30 cellular contexts compared by ENCODE assay signal in genomic region chr1:16020325-16020724, GRCh38. TPM values are rescaled to one million over a fixed set of nuclear protein-coding genes. Genes with fewer than 3 reads are reported as not detected.
DNase-seq lines count a peak whose midpoint lies in the region; ATAC-seq, FAIRE-seq and TF ChIP-seq lines count a peak whose summit lies in the region.
"Had no signal": no experiment of that assay in that cellular context is flagged by ENCODE, and none has a peak within 500 bp of the region (broad histone marks: within the 10 kb centered on the region; RNA-seq: fewer than 3 reads in every experiment).

No MANE protein-coding gene starts in this region.

- intact Hi-C loops in kidney (cut with DNase I) (no loop called here), sigmoid colon (cut with DNase I) (no loop called here), HepG2 (cut with micrococcal nuclease; ENCODE audit: unreplicated experiment) (no loop called here)

- H3K27ac ChIP-seq in BLaER1 (no peak overlapping the region), astrocyte (ENCODE audit: low read depth, low read length) (no peak overlapping the region), kidney (ENCODE audit: low read depth in 2 of 2, low read length in 2 of 2) (peak overlapping the region; percentile 59 to 74), sigmoid colon (peak overlapping the region; percentile 92 to 94 (median 94)), HepG2 (ENCODE audit: extremely low read length, insufficient read depth, low read length) (no peak overlapping the region)
- H3K27ac ChIP-seq: body of pancreas, HL-60 had no signal

- in situ Hi-C loops in HepG2 (cut with HindIII; ENCODE audit: extremely low pct_ligation_motif_present, low pct_unique_long_range_greater_than_20kb), result no loop called here

- no peak overlapping the region for H2AFZ ChIP-seq in astrocyte (ENCODE audit: low read depth, low read length)
- no peak overlapping the region for H2AFZ ChIP-seq in HepG2 (ENCODE audit: low read length)

- H4K20me1 ChIP-seq in BLaER1 (no peaks in the 10 kb centered on the region), astrocyte (ENCODE audit: insufficient read depth, low read length) (no peaks in the 10 kb centered on the region), HepG2 (ENCODE audit: insufficient read depth, low read length) (no peaks in the 10 kb centered on the region)

- CTCF ChIA-PET in HepG2 (lab: Yijun Ruan, JAX; ENCODE audit: low intra/inter-chr PET ratio, low total read pairs), result no interaction called here

- H3K4me2 ChIP-seq in BLaER1 (peak overlapping the region; percentile 92; the same call in 1 of the 2 replicates), astrocyte (ENCODE audit: low read length) (no peak overlapping the region), HepG2 (ENCODE audit: low read depth, low read length) (no peak overlapping the region)

- H3K79me2 ChIP-seq in astrocyte (ENCODE audit: insufficient read depth, low read length) (no peaks in the 10 kb centered on the region), HepG2 (ENCODE audit: insufficient read depth, low read length) (no peaks in the 10 kb centered on the region)

- TF ChIP-seq POLR2A in sigmoid colon (IDR thresholded peaks at IDR 0.05), result no peak
- TF ChIP-seq POLR2A in HepG2 (IDR thresholded peaks at IDR 0.05; ENCODE audit: insufficient read depth in 1 of 2, low read depth in 2 of 2, low read length in 2 of 2), result no peak

- peak overlapping the region; percentile 77 for H3K27ac Mint-ChIP-seq in astrocyte (ENCODE audit: unreplicated experiment)
- H3K27ac Mint-ChIP-seq: activated B cell treated with CpG ODN at 0.5 μM for 24 hours; activated CD8-positive, alpha-beta T cell treated with anti-CD3 and anti-CD28 coated beads for 36 hours; activated naive CD4-positive, alpha-beta T cell treated with anti-CD3 and anti-CD28 coated beads, Interleukin-2, amount 50 U/mL, for 24 hours; IgD-negative memory B cell; nephron progenitor cell had no signal

- TF ChIP-seq CTCF in astrocyte (IDR thresholded peaks at IDR 0.05; ENCODE audit: insufficient read depth, low read depth, low read length) (no peak), kidney (IDR thresholded peaks at IDR 0.05; ENCODE audit: borderline replicate concordance, extremely low read depth, insufficient read depth) (no peak), sigmoid colon (IDR thresholded peaks at IDR 0.05) (no peak), HepG2 (CRISPR knock-in tag; IDR thresholded peaks at IDR 0.05) (no peak)

- TF ChIP-seq EP300 in sigmoid colon (IDR thresholded peaks at IDR 0.05) (no peak), HepG2 (IDR thresholded peaks at IDR 0.05; ENCODE audit: low read depth in 2 of 2, low read length in 2 of 2) (no peak), HepG2 (CRISPR knock-in tag; IDR thresholded peaks at IDR 0.05; ENCODE audit: borderline replicate concordance) (no peak)

- no peaks in the 10 kb centered on the region for H3K9me3 ChIP-seq in BLaER1
- no peaks in the 10 kb centered on the region for H3K9me3 ChIP-seq in astrocyte (ENCODE audit: insufficient read depth, low read depth, low read length)
- no peaks in the 10 kb centered on the region for H3K9me3 ChIP-seq in kidney (ENCODE audit: control insufficient read depth in 1 of 2, low read length in 2 of 2)
- no peaks in the 10 kb centered on the region for H3K9me3 ChIP-seq in sigmoid colon
- no peaks in the 10 kb centered on the region for H3K9me3 ChIP-seq in HepG2 (ENCODE audit: low read length)
- H3K9me3 ChIP-seq: body of pancreas, upper lobe of left lung had no signal

- H3K36me3 ChIP-seq in BLaER1 (no peaks in the 10 kb centered on the region), astrocyte (ENCODE audit: insufficient read depth, low read length) (no peaks in the 10 kb centered on the region), kidney (ENCODE audit: control insufficient read depth in 1 of 2, insufficient read depth in 2 of 2, low read length in 2 of 2) (no peaks in the 10 kb centered on the region), sigmoid colon (no peaks in the 10 kb centered on the region), HepG2 (replicated peaks in 1 of 2; ENCODE audit: control insufficient read depth in 1 of 2, insufficient read depth in 2 of 2, low read length in 2 of 2) (no peaks in the 10 kb centered on the region)
- H3K36me3 ChIP-seq: upper lobe of left lung had no signal

- POLR2A ChIA-PET in HepG2 (lab: Yijun Ruan, JAX), result no interaction called here

- DNase-seq in astrocyte (ENCODE audit: low read depth) (no peak), kidney (no peak), sigmoid colon (no peak), HepG2 (ENCODE audit: low spot score) (no peak), NCI-H146 (lab: John Stamatoyannopoulos, UW) (no peak), kidney tubule cell (ENCODE audit: low spot score) (no peak)
- DNase-seq: activated B cell treated with CpG ODN at 0.5 μM for 24 hours; activated CD8-positive, alpha-beta T cell treated with anti-CD3 and anti-CD28 coated beads for 36 hours; activated T-cell treated with anti-CD3 and anti-CD28 coated beads, Interleukin-2, amount 50 U/mL, for 1 hour; body of pancreas; Calu3; cortex of kidney; MM.1S; NCI-H1694; nephron progenitor cell; retina; stimulated activated naive CD4-positive, alpha-beta T cell; upper lobe of left lung had no signal

- H3K27me3 ChIP-seq in BLaER1 (no peaks in the 10 kb centered on the region), astrocyte (ENCODE audit: insufficient read depth, low read length) (no peaks in the 10 kb centered on the region), sigmoid colon (no peaks in the 10 kb centered on the region), HepG2 (ENCODE audit: control insufficient read depth in 1 of 2, insufficient read depth in 2 of 2, low read length in 2 of 2) (peaks cover 12 to 85% of the 10 kb centered on the region in 2 experiments; a peak in 4 of 5 replicates)
- H3K27me3 ChIP-seq: body of pancreas, upper lobe of left lung had no signal

- ATAC-seq in HepG2, result no peak
- no peak for ATAC-seq in HG02678 (IDR thresholded peaks at IDR 0.05; ENCODE audit: unreplicated experiment)
- ATAC-seq: activated CD8-positive, alpha-beta T cell treated with anti-CD3 and anti-CD28 coated beads for 36 hours; body of pancreas had no signal

- WGBS in sigmoid colon, 2 donors, result 75 to 83% methylated on average over 6 of the region's 6 CpGs
- WGBS in HepG2 (ENCODE audit: low lambda C conversion rate), result 32% methylated on average over 6 of the region's 6 CpGs

- H3K4me3 ChIP-seq in BLaER1 (no peak overlapping the region), astrocyte (ENCODE audit: insufficient read depth, low read depth, low read length) (no peak overlapping the region), kidney (ENCODE audit: low read length in 2 of 2) (no peak overlapping the region), sigmoid colon (no peak overlapping the region), HepG2 (replicated peaks in 1 of 3; ENCODE audit: insufficient read depth in 1 of 3, low read depth in 2 of 3, low read length in 3 of 3) (no peak overlapping the region)
- H3K4me3 ChIP-seq: body of pancreas, upper lobe of left lung had no signal

- peaks cover 2% of the 10 kb centered on the region for H3K9me3 Mint-ChIP-seq in astrocyte (ENCODE audit: unreplicated experiment)
- H3K9me3 Mint-ChIP-seq: activated B cell treated with CpG ODN at 0.5 μM for 24 hours; activated CD8-positive, alpha-beta T cell treated with anti-CD3 and anti-CD28 coated beads for 36 hours; activated naive CD4-positive, alpha-beta T cell treated with anti-CD3 and anti-CD28 coated beads, Interleukin-2, amount 50 U/mL, for 24 hours; IgD-negative memory B cell; nephron progenitor cell had no signal

- H3K36me3 Mint-ChIP-seq in astrocyte (ENCODE audit: low read depth, unreplicated experiment), result no peaks in the 10 kb centered on the region
- H3K36me3 Mint-ChIP-seq: activated naive CD4-positive, alpha-beta T cell treated with anti-CD3 and anti-CD28 coated beads, Interleukin-2, amount 50 U/mL, for 24 hours; IgD-negative memory B cell had no signal

- TF ChIP-seq RAD21 in HepG2 (CRISPR knock-in tag; IDR thresholded peaks at IDR 0.05), result no peak

- FAIRE-seq in astrocyte (lab: Jason Lieb, UNC) (no peak), kidney (lab: Jason Lieb, UNC) (no peak), HepG2 (lab: Jason Lieb, UNC) (no peak)
- FAIRE-seq: endometrium, keratinocyte had no signal

- H3K4me1 ChIP-seq in BLaER1, result peaks cover 92% of the 10 kb centered on the region
- H3K4me1 ChIP-seq in astrocyte (ENCODE audit: insufficient read depth, low read length), result peaks cover 32% of the 10 kb centered on the region
- peaks cover 0 to 34% of the 10 kb centered on the region in 2 donors for H3K4me1 ChIP-seq in kidney (ENCODE audit: control insufficient read depth in 1 of 2, insufficient read depth in 1 of 2, low read depth in 1 of 2, low read length in 2 of 2)
- H3K4me1 ChIP-seq in sigmoid colon, result peaks cover 3 to 64% (median 49%) of the 10 kb centered on the region in 4 donors
- peaks cover 52% of the 10 kb centered on the region for H3K4me1 ChIP-seq in HepG2 (ENCODE audit: insufficient read depth, low read length)

- no peak overlapping the region for H3K9ac ChIP-seq in BLaER1
- H3K9ac ChIP-seq in astrocyte (ENCODE audit: low read length), result peak overlapping the region; percentile 44
- peak overlapping the region in 1 of 2 donors; percentile 13 for H3K9ac ChIP-seq in kidney (ENCODE audit: low read length in 2 of 2)
- H3K9ac ChIP-seq in HepG2 (ENCODE audit: insufficient read depth, low read depth, low read length), result no peak overlapping the region

- peaks cover 29% of the 10 kb centered on the region for H3K27me3 Mint-ChIP-seq in astrocyte (ENCODE audit: low read depth, unreplicated experiment)
- H3K27me3 Mint-ChIP-seq: activated CD8-positive, alpha-beta T cell treated with anti-CD3 and anti-CD28 coated beads for 36 hours; activated naive CD4-positive, alpha-beta T cell treated with anti-CD3 and anti-CD28 coated beads, Interleukin-2, amount 50 U/mL, for 24 hours had no signal

- BruUV-seq in HepG2 (replicated peaks; lab: Mats Ljungman, UMichigan), result no TSS peak

- H3K4me1 Mint-ChIP-seq in astrocyte (ENCODE audit: low read depth, unreplicated experiment), result peaks cover 21% of the 10 kb centered on the region
- H3K4me1 Mint-ChIP-seq: activated naive CD4-positive, alpha-beta T cell treated with anti-CD3 and anti-CD28 coated beads, Interleukin-2, amount 50 U/mL, for 24 hours had no signal

- no peak overlapping the region for H3K4me3 Mint-ChIP-seq in astrocyte (ENCODE audit: unreplicated experiment)
- H3K4me3 Mint-ChIP-seq: activated B cell treated with CpG ODN at 0.5 μM for 24 hours; activated CD8-positive, alpha-beta T cell treated with anti-CD3 and anti-CD28 coated beads for 36 hours; activated naive CD4-positive, alpha-beta T cell treated with anti-CD3 and anti-CD28 coated beads, Interleukin-2, amount 50 U/mL, for 24 hours; IgD-negative memory B cell; nephron progenitor cell had no signal

RNA-seq across cellular contexts. Expression of gene CLCNKA, which starts 1.5 kb away (rescaled TPM):
- total RNA-seq in astrocyte, result 0.16 TPM in 1 of 2 replicates, not detected in the other
- total RNA-seq in kidney, result 7.8 TPM
- polyA plus RNA-seq in kidney (ENCODE audit: insufficient read depth, low read depth, low replicate concordance), result 187 TPM
- total RNA-seq in sigmoid colon, result 1 to 10 TPM in 1 of 4 donors, not detected in 3; 1.1 TPM
- under 1 TPM in 1 of 3 donors, not detected in 2; 0.13 TPM for polyA plus RNA-seq in sigmoid colon
- not detected in 2 replicates for total RNA-seq in HepG2 (2016; rRNA removed; fragmentation: Illumina TruSeq; extraction: Trizol)
- total RNA-seq in HepG2 (2016; cell fraction: cytosol; rRNA removed; fragmentation: Illumina TruSeq; extraction: Trizol; ENCODE audit: low read depth), result not detected in 2 replicates
- not detected in 2 replicates for total RNA-seq in HepG2 (2016; cell fraction: insoluble cytoplasmic fraction; rRNA removed; fragmentation: Illumina TruSeq; extraction: Trizol)
- total RNA-seq in HepG2 (2016; cell fraction: membrane; rRNA removed; fragmentation: Illumina TruSeq; extraction: Trizol), result not detected in 2 replicates
- not detected in 2 replicates for total RNA-seq in HepG2 (2016; cell fraction: nucleus; rRNA removed; fragmentation: Illumina TruSeq; extraction: Trizol)
- 0.03 and 0.07 TPM in 2 replicates for polyA plus RNA-seq in HepG2 (2011; rRNA removed)
- polyA plus RNA-seq in HepG2 (2011; cell fraction: cytosol; rRNA removed), result not detected in 2 replicates
- polyA plus RNA-seq in HepG2 (2011; cell fraction: nucleus; rRNA removed), result 0.47 and 1.8 TPM in 2 replicates
- polyA plus RNA-seq in HepG2 (2012), result 0.25 TPM in 1 of 2 replicates, not detected in the other
- polyA plus RNA-seq in HepG2 (2016; cell fraction: cytosol; fragmentation: Illumina TruSeq; extraction: Trizol; ENCODE audit: low read depth), result not detected in 2 replicates
- not detected in 2 replicates for polyA plus RNA-seq in HepG2 (2016; cell fraction: insoluble cytoplasmic fraction; fragmentation: Illumina TruSeq; extraction: Trizol; ENCODE audit: low read depth)
- polyA plus RNA-seq in HepG2 (2016; cell fraction: membrane; fragmentation: Illumina TruSeq; extraction: Trizol; ENCODE audit: low read depth), result not detected in 2 replicates
- polyA plus RNA-seq in HepG2 (2016; cell fraction: nucleus; fragmentation: Illumina TruSeq; extraction: Trizol; ENCODE audit: insufficient read depth, low read depth), result not detected in 2 replicates
- polyA minus RNA-seq in HepG2 (2011; rRNA and poly(A)+ RNA removed; ENCODE audit: low replicate concordance), result 0.88 TPM in 1 of 2 replicates, not detected in the other
- polyA minus RNA-seq in HepG2 (2011; cell fraction: cytosol; rRNA and poly(A)+ RNA removed), result not detected in 2 replicates
- polyA minus RNA-seq in HepG2 (2011; cell fraction: nucleus; rRNA and poly(A)+ RNA removed), result 0.75 and 2.3 TPM in 2 replicates
- total RNA-seq: A172; activated CD8-positive, alpha-beta T cell treated with anti-CD3 and anti-CD28 coated beads for 36 hours; Calu3; SK-MEL-5 had no signal
- polyA plus RNA-seq: IgD-negative memory B cell, keratinocyte had no signal

RNA-seq across cellular contexts. Expression of gene HSPB7, which starts 2.5 kb away (rescaled TPM):
- total RNA-seq in astrocyte, result 0.45 and 0.55 TPM in 2 replicates
- total RNA-seq in kidney, result 29.1 TPM
- 17.0 TPM for polyA plus RNA-seq in kidney (ENCODE audit: insufficient read depth, low read depth, low replicate concordance)
- total RNA-seq in sigmoid colon, result 100 to 1,000 TPM in 2 of 4 donors, 10 to 100 TPM in 2; 44.4 to 224 (median 86.3) TPM
- polyA plus RNA-seq in sigmoid colon, result 10 to 100 TPM in 1 of 3 donors, 1 to 10 TPM in 2; 6.7 to 22.7 (median 7.2) TPM
- total RNA-seq in HepG2 (2016; rRNA removed; fragmentation: Illumina TruSeq; extraction: Trizol), result not detected in 2 replicates
- not detected in 2 replicates for total RNA-seq in HepG2 (2016; cell fraction: cytosol; rRNA removed; fragmentation: Illumina TruSeq; extraction: Trizol; ENCODE audit: low read depth)
- total RNA-seq in HepG2 (2016; cell fraction: insoluble cytoplasmic fraction; rRNA removed; fragmentation: Illumina TruSeq; extraction: Trizol), result not detected in 2 replicates
- not detected in 2 replicates for total RNA-seq in HepG2 (2016; cell fraction: membrane; rRNA removed; fragmentation: Illumina TruSeq; extraction: Trizol)
- total RNA-seq in HepG2 (2016; cell fraction: nucleus; rRNA removed; fragmentation: Illumina TruSeq; extraction: Trizol), result not detected in 2 replicates
- 0.10 and 0.20 TPM in 2 replicates for polyA plus RNA-seq in HepG2 (2011; rRNA removed)
- polyA plus RNA-seq in HepG2 (2011; cell fraction: cytosol; rRNA removed), result 0.05 and 0.16 TPM in 2 replicates
- polyA plus RNA-seq in HepG2 (2011; cell fraction: nucleus; rRNA removed), result 0.31 and 0.32 TPM in 2 replicates
- polyA plus RNA-seq in HepG2 (2012), result 0.20 TPM in 2 replicates
- not detected in 2 replicates for polyA plus RNA-seq in HepG2 (2016; cell fraction: cytosol; fragmentation: Illumina TruSeq; extraction: Trizol; ENCODE audit: low read depth)
- polyA plus RNA-seq in HepG2 (2016; cell fraction: insoluble cytoplasmic fraction; fragmentation: Illumina TruSeq; extraction: Trizol; ENCODE audit: low read depth), result not detected in 2 replicates
- not detected in 2 replicates for polyA plus RNA-seq in HepG2 (2016; cell fraction: membrane; fragmentation: Illumina TruSeq; extraction: Trizol; ENCODE audit: low read depth)
- polyA plus RNA-seq in HepG2 (2016; cell fraction: nucleus; fragmentation: Illumina TruSeq; extraction: Trizol; ENCODE audit: insufficient read depth, low read depth), result not detected in 2 replicates
- 0.47 TPM in 1 of 2 replicates, not detected in the other for polyA minus RNA-seq in HepG2 (2011; rRNA and poly(A)+ RNA removed; ENCODE audit: low replicate concordance)
- not detected in 2 replicates for polyA minus RNA-seq in HepG2 (2011; cell fraction: cytosol; rRNA and poly(A)+ RNA removed)
- polyA minus RNA-seq in HepG2 (2011; cell fraction: nucleus; rRNA and poly(A)+ RNA removed), result 0.50 TPM in 1 of 2 replicates, not detected in the other
- total RNA-seq: A172; activated B cell treated with CpG ODN at 0.5 μM for 24 hours; activated CD8-positive, alpha-beta T cell treated with anti-CD3 and anti-CD28 coated beads for 36 hours; Calu3; H1 had no signal
- polyA plus RNA-seq: H1, IgD-negative memory B cell had no signal

RNA-seq across cellular contexts. Expression of gene SRARP, which starts 16.3 kb away (rescaled TPM):
- not detected in 2 replicates for total RNA-seq in astrocyte
- 0.22 TPM for total RNA-seq in kidney
- polyA plus RNA-seq in kidney (ENCODE audit: insufficient read depth, low read depth, low replicate concordance), result 4.0 TPM
- not detected for total RNA-seq in sigmoid colon
- under 1 TPM in 1 of 3 donors, not detected in 2; under 0.01 TPM for polyA plus RNA-seq in sigmoid colon
- 3.5 and 4.0 TPM in 2 replicates for total RNA-seq in HepG2 (2016; rRNA removed; fragmentation: Illumina TruSeq; extraction: Trizol)
- 1.8 and 2.0 TPM in 2 replicates for total RNA-seq in HepG2 (2016; cell fraction: cytosol; rRNA removed; fragmentation: Illumina TruSeq; extraction: Trizol; ENCODE audit: low read depth)
- 3.9 and 4.6 TPM in 2 replicates for total RNA-seq in HepG2 (2016; cell fraction: insoluble cytoplasmic fraction; rRNA removed; fragmentation: Illumina TruSeq; extraction: Trizol)
- total RNA-seq in HepG2 (2016; cell fraction: membrane; rRNA removed; fragmentation: Illumina TruSeq; extraction: Trizol), result 2.3 and 2.5 TPM in 2 replicates
- total RNA-seq in HepG2 (2016; cell fraction: nucleus; rRNA removed; fragmentation: Illumina TruSeq; extraction: Trizol), result 2.1 and 2.3 TPM in 2 replicates
- polyA plus RNA-seq in HepG2 (2011; rRNA removed), result 10.5 and 12.8 TPM in 2 replicates
- 6.1 and 9.4 TPM in 2 replicates for polyA plus RNA-seq in HepG2 (2011; cell fraction: cytosol; rRNA removed)
- polyA plus RNA-seq in HepG2 (2011; cell fraction: nucleus; rRNA removed), result 6.1 and 6.7 TPM in 2 replicates
- 5.5 and 6.6 TPM in 2 replicates for polyA plus RNA-seq in HepG2 (2012)
- polyA plus RNA-seq in HepG2 (2016; cell fraction: cytosol; fragmentation: Illumina TruSeq; extraction: Trizol; ENCODE audit: low read depth), result 1.3 and 1.6 TPM in 2 replicates
- polyA plus RNA-seq in HepG2 (2016; cell fraction: insoluble cytoplasmic fraction; fragmentation: Illumina TruSeq; extraction: Trizol; ENCODE audit: low read depth), result 4.9 and 5.4 TPM in 2 replicates
- 1.8 TPM in 2 replicates for polyA plus RNA-seq in HepG2 (2016; cell fraction: membrane; fragmentation: Illumina TruSeq; extraction: Trizol; ENCODE audit: low read depth)
- 2.9 and 3.2 TPM in 2 replicates for polyA plus RNA-seq in HepG2 (2016; cell fraction: nucleus; fragmentation: Illumina TruSeq; extraction: Trizol; ENCODE audit: insufficient read depth, low read depth)
- polyA minus RNA-seq in HepG2 (2011; rRNA and poly(A)+ RNA removed; ENCODE audit: low replicate concordance), result 14.4 TPM in 1 of 2 replicates, not detected in the other
- 4.5 and 6.6 TPM in 2 replicates for polyA minus RNA-seq in HepG2 (2011; cell fraction: cytosol; rRNA and poly(A)+ RNA removed)
- polyA minus RNA-seq in HepG2 (2011; cell fraction: nucleus; rRNA and poly(A)+ RNA removed), result 11.3 and 12.3 TPM in 2 replicates
- total RNA-seq: A172; activated B cell treated with CpG ODN at 0.5 μM for 24 hours; activated CD8-positive, alpha-beta T cell treated with anti-CD3 and anti-CD28 coated beads for 36 hours; body of pancreas; Calu3; H1; mesenteric fat pad; SK-MEL-5 had no signal
- polyA plus RNA-seq: BJ, H1, IgD-negative memory B cell, keratinocyte had no signal

RNA-seq across cellular contexts. Expression of gene CLCNKB, which starts 23.3 kb away (rescaled TPM):
- 0.36 and 0.64 TPM in 2 replicates for total RNA-seq in astrocyte
- 60.6 TPM for total RNA-seq in kidney
- 519 TPM for polyA plus RNA-seq in kidney (ENCODE audit: insufficient read depth, low read depth, low replicate concordance)
- under 1 TPM in 3 of 4 donors, not detected in 1; 0.28 to 0.71 (median 0.33) TPM for total RNA-seq in sigmoid colon
- under 1 TPM in 1 of 3 donors, not detected in 2; 0.04 TPM for polyA plus RNA-seq in sigmoid colon
- total RNA-seq in HepG2 (2016; rRNA removed; fragmentation: Illumina TruSeq; extraction: Trizol), result not detected in 2 replicates
- not detected in 2 replicates for total RNA-seq in HepG2 (2016; cell fraction: cytosol; rRNA removed; fragmentation: Illumina TruSeq; extraction: Trizol; ENCODE audit: low read depth)
- total RNA-seq in HepG2 (2016; cell fraction: insoluble cytoplasmic fraction; rRNA removed; fragmentation: Illumina TruSeq; extraction: Trizol), result not detected in 2 replicates
- not detected in 2 replicates for total RNA-seq in HepG2 (2016; cell fraction: membrane; rRNA removed; fragmentation: Illumina TruSeq; extraction: Trizol)
- not detected in 2 replicates for total RNA-seq in HepG2 (2016; cell fraction: nucleus; rRNA removed; fragmentation: Illumina TruSeq; extraction: Trizol)
- polyA plus RNA-seq in HepG2 (2011; rRNA removed), result 0.04 TPM in 1 of 2 replicates, not detected in the other
- polyA plus RNA-seq in HepG2 (2011; cell fraction: cytosol; rRNA removed), result not detected in 2 replicates
- 0.09 and 0.13 TPM in 2 replicates for polyA plus RNA-seq in HepG2 (2011; cell fraction: nucleus; rRNA removed)
- 0.08 TPM in 1 of 2 replicates, not detected in the other for polyA plus RNA-seq in HepG2 (2012)
- polyA plus RNA-seq in HepG2 (2016; cell fraction: cytosol; fragmentation: Illumina TruSeq; extraction: Trizol; ENCODE audit: low read depth), result not detected in 2 replicates
- not detected in 2 replicates for polyA plus RNA-seq in HepG2 (2016; cell fraction: insoluble cytoplasmic fraction; fragmentation: Illumina TruSeq; extraction: Trizol; ENCODE audit: low read depth)
- polyA plus RNA-seq in HepG2 (2016; cell fraction: membrane; fragmentation: Illumina TruSeq; extraction: Trizol; ENCODE audit: low read depth), result not detected in 2 replicates
- polyA plus RNA-seq in HepG2 (2016; cell fraction: nucleus; fragmentation: Illumina TruSeq; extraction: Trizol; ENCODE audit: insufficient read depth, low read depth), result not detected in 2 replicates
- not detected in 2 replicates for polyA minus RNA-seq in HepG2 (2011; rRNA and poly(A)+ RNA removed; ENCODE audit: low replicate concordance)
- not detected in 2 replicates for polyA minus RNA-seq in HepG2 (2011; cell fraction: cytosol; rRNA and poly(A)+ RNA removed)
- not detected in 2 replicates for polyA minus RNA-seq in HepG2 (2011; cell fraction: nucleus; rRNA and poly(A)+ RNA removed)
- total RNA-seq: A172; activated B cell treated with CpG ODN at 0.5 μM for 24 hours; activated CD8-positive, alpha-beta T cell treated with anti-CD3 and anti-CD28 coated beads for 36 hours; Calu3 had no signal
- polyA plus RNA-seq: IgD-negative memory B cell, keratinocyte had no signal

RNA-seq across cellular contexts. Expression of gene ZBTB17, which starts 44.4 kb away (rescaled TPM):
- total RNA-seq in astrocyte (28.1 and 28.8 TPM in 2 replicates), kidney (41.5 TPM), sigmoid colon (10 to 100 TPM; 22.1 to 38.5 (median 26.5) TPM), HepG2 (2016; rRNA removed; fragmentation: Illumina TruSeq; extraction: Trizol) (10.1 and 16.7 TPM in 2 replicates)
- polyA plus RNA-seq in kidney (ENCODE audit: insufficient read depth, low read depth, low replicate concordance) (33.1 TPM), sigmoid colon (10 to 100 TPM; 17.4 to 38.7 (median 18.3) TPM), HepG2 (2011; rRNA removed) (17.0 and 21.0 TPM in 2 replicates)
- 7.6 and 9.2 TPM in 2 replicates for total RNA-seq in HepG2 (2016; cell fraction: cytosol; rRNA removed; fragmentation: Illumina TruSeq; extraction: Trizol; ENCODE audit: low read depth)
- total RNA-seq in HepG2 (2016; cell fraction: insoluble cytoplasmic fraction; rRNA removed; fragmentation: Illumina TruSeq; extraction: Trizol), result 11.2 and 19.1 TPM in 2 replicates
- 9.9 and 11.1 TPM in 2 replicates for total RNA-seq in HepG2 (2016; cell fraction: membrane; rRNA removed; fragmentation: Illumina TruSeq; extraction: Trizol)
- total RNA-seq in HepG2 (2016; cell fraction: nucleus; rRNA removed; fragmentation: Illumina TruSeq; extraction: Trizol), result 17.0 and 18.5 TPM in 2 replicates
- polyA plus RNA-seq in HepG2 (2011; cell fraction: cytosol; rRNA removed), result 10.1 and 18.8 TPM in 2 replicates
- 96.3 and 129 TPM in 2 replicates for polyA plus RNA-seq in HepG2 (2011; cell fraction: nucleus; rRNA removed)
- polyA plus RNA-seq in HepG2 (2012), result 7.7 and 12.7 TPM in 2 replicates
- polyA plus RNA-seq in HepG2 (2016; cell fraction: cytosol; fragmentation: Illumina TruSeq; extraction: Trizol; ENCODE audit: low read depth), result 3.5 and 3.6 TPM in 2 replicates
- polyA plus RNA-seq in HepG2 (2016; cell fraction: insoluble cytoplasmic fraction; fragmentation: Illumina TruSeq; extraction: Trizol; ENCODE audit: low read depth), result 11.1 and 12.0 TPM in 2 replicates
- 6.7 and 7.4 TPM in 2 replicates for polyA plus RNA-seq in HepG2 (2016; cell fraction: membrane; fragmentation: Illumina TruSeq; extraction: Trizol; ENCODE audit: low read depth)
- polyA plus RNA-seq in HepG2 (2016; cell fraction: nucleus; fragmentation: Illumina TruSeq; extraction: Trizol; ENCODE audit: insufficient read depth, low read depth), result 36.9 and 37.2 TPM in 2 replicates
- 46.0 and 46.5 TPM in 2 replicates for polyA minus RNA-seq in HepG2 (2011; rRNA and poly(A)+ RNA removed; ENCODE audit: low replicate concordance)
- 6.1 and 9.8 TPM in 2 replicates for polyA minus RNA-seq in HepG2 (2011; cell fraction: cytosol; rRNA and poly(A)+ RNA removed)
- polyA minus RNA-seq in HepG2 (2011; cell fraction: nucleus; rRNA and poly(A)+ RNA removed), result 14.4 and 22.9 TPM in 2 replicates

Comparison
In these comparisons a context has a peak if more than half of its experiments do, and no peak if none do; other contexts are left out.
1. H3K27ac ChIP-seq: peak in kidney (2 of 2) and sigmoid colon (4 of 4); none in BLaER1 (single experiment), astrocyte (single experiment) and HepG2 (single experiment).
2. RNA of gene HSPB7, which starts 2.5 kb away (total RNA-seq): 44.4 to 224 TPM in sigmoid colon and 29.1 TPM in kidney (single experiment); 0.45 to 0.55 TPM in astrocyte and not detected in HepG2; every median in the first group is over 10 times any median in the second.